ENCODE assay signal across 27 cellular contexts in genomic region chr2:12730265-12730664, GRCh38.
"Had no signal": no experiment of that assay in that cellular context is flagged by ENCODE, and none has a peak within 500 bp of the region (broad histone marks: within the 10 kb centered on the region; RNA-seq: fewer than 3 reads in every experiment).

No MANE protein-coding gene starts in this region.

- H3K27me3 ChIP-seq: body of pancreas, esophagus squamous epithelium, left lung, sigmoid colon, suprapubic skin, tibial artery had no signal

- H3K9me3 Mint-ChIP-seq: activated CD4-positive, alpha-beta T cell treated with anti-CD3 and anti-CD28 coated beads, Interleukin-2, amount 10 ng/mL, durations not matched to agents 7 days and 5 days; activated CD8-positive, alpha-beta T cell treated with anti-CD3 and anti-CD28 coated beads for 36 hours; activated T-helper 2 cell treated with anti-CD3 and anti-CD28 coated beads, Interferon-gamma antibody, Interleukin-2, Interleukin-4, amounts not matched to agents 10 μg/mL and 5 μg/mL and 100 μg/mL, durations not matched to agents 14 hours and 24 hours and 36 hours; nephron progenitor cell had no signal

- H3K27ac Mint-ChIP-seq: activated CD4-positive, alpha-beta T cell treated with anti-CD3 and anti-CD28 coated beads, Interleukin-2, amount 10 ng/mL, durations not matched to agents 7 days and 5 days; activated CD8-positive, alpha-beta T cell treated with anti-CD3 and anti-CD28 coated beads for 36 hours; activated naive CD8-positive, alpha-beta T cell; activated T-helper 2 cell treated with anti-CD3 and anti-CD28 coated beads, Interferon-gamma antibody, Interleukin-2, Interleukin-4, amounts not matched to agents 10 μg/mL and 5 μg/mL and 100 μg/mL, durations not matched to agents 14 hours and 24 hours and 36 hours; nephron progenitor cell had no signal

- H3K27ac ChIP-seq: body of pancreas, esophagus squamous epithelium, left lung, neutrophil, prostate gland, sigmoid colon, suprapubic skin, tibial artery had no signal

- H3K27me3 Mint-ChIP-seq: activated CD4-positive, alpha-beta T cell treated with anti-CD3 and anti-CD28 coated beads, Interleukin-2, amount 10 ng/mL, durations not matched to agents 7 days and 5 days; activated CD8-positive, alpha-beta T cell treated with anti-CD3 and anti-CD28 coated beads for 36 hours; activated naive CD8-positive, alpha-beta T cell; T-helper 17 cell had no signal

- H3K36me3 ChIP-seq: neutrophil, prostate gland had no signal

- H3K4me3 ChIP-seq: body of pancreas, esophagus squamous epithelium, left lung, mucosa of descending colon, prostate gland, sigmoid colon, smooth muscle cell, suprapubic skin, tibial artery had no signal

- ATAC-seq: activated CD8-positive, alpha-beta T cell treated with anti-CD3 and anti-CD28 coated beads for 36 hours; body of pancreas; left lung; mucosa of descending colon; T-helper 17 cell had no signal

- FAIRE-seq: endothelial cell of umbilical vein, urothelium cell line had no signal

- H3K9me3 ChIP-seq: body of pancreas, esophagus squamous epithelium, left lung, mucosa of descending colon, neutrophil, prostate gland, sigmoid colon, suprapubic skin, tibial artery had no signal

- H3K4me3 Mint-ChIP-seq: activated CD4-positive, alpha-beta T cell treated with anti-CD3 and anti-CD28 coated beads, Interleukin-2, amount 10 ng/mL, durations not matched to agents 7 days and 5 days; activated CD8-positive, alpha-beta T cell treated with anti-CD3 and anti-CD28 coated beads for 36 hours; activated naive CD8-positive, alpha-beta T cell; nephron progenitor cell; T-helper 17 cell had no signal

- DNase-seq: activated CD4-positive, alpha-beta T cell treated with anti-CD3 and anti-CD28 coated beads, Interleukin-2, amount 10 ng/mL, durations not matched to agents 7 days and 5 days; activated CD4-positive, CD25-positive, alpha-beta regulatory T cell treated with anti-CD3 and anti-CD28 coated beads, Interleukin-2, amount 50 U/mL, for 72 hours; activated CD8-positive, alpha-beta T cell treated with anti-CD3 and anti-CD28 coated beads for 36 hours; activated T-cell treated with anti-CD3 and anti-CD28 coated beads, Interleukin-2, amount 50 U/mL, for 48 hours; aorta; body of pancreas; esophagus squamous epithelium; foreskin melanocyte; left lung; mucosa of descending colon; nephron progenitor cell; retina; sigmoid colon; stimulated activated CD4-positive, alpha-beta T cell treated with anti-CD3 and anti-CD28 coated beads, Interleukin-2, amount 100 ng/mL, for 24 hours; stimulated activated naive CD4-positive, alpha-beta T cell; SW 1271; T-helper 17 cell; T1000; tibial artery had no signal
